ENCODE assay signal across 17 cellular contexts in genomic region chr15:86082619-86083377, GRCh38. TPM values are rescaled to one million over a fixed set of nuclear protein-coding genes. Genes with fewer than 3 reads are reported as not detected.
DNase-seq lines count a peak whose midpoint lies in the region; ATAC-seq and TF ChIP-seq lines count a peak whose summit lies in the region.
"Had no signal": no experiment of that assay in that cellular context is flagged by ENCODE, and none has a peak within 500 bp of the region (broad histone marks: within the 10 kb centered on the region; RNA-seq: fewer than 3 reads in every experiment).

No MANE protein-coding gene starts in this region.

- no peaks in the 10 kb centered on the region for H3K9me3 ChIP-seq in Caco-2
- H3K9me3 ChIP-seq: thoracic aorta had no signal

- no peaks in the 10 kb centered on the region for H3K27me3 ChIP-seq in Caco-2 (replicated peaks; ENCODE audit: control insufficient read depth, insufficient read depth, low read length)
- H3K27me3 ChIP-seq: brain microvascular endothelial cell had no signal

- no peak overlapping the region for H3K4me3 Mint-ChIP-seq in activated CD8-positive, alpha-beta T cell treated with anti-CD3 and anti-CD28 coated beads for 36 hours
- no peak overlapping the region for H3K4me3 Mint-ChIP-seq in activated CD8-positive, alpha-beta T cell treated with anti-CD3 and anti-CD28 coated beads, Interleukin-2, amount 10 ng/mL, durations not matched to agents 7 days and 5 days
- no peak overlapping the region for H3K4me3 Mint-ChIP-seq in Caco-2 (ENCODE audit: unreplicated experiment)
- H3K4me3 Mint-ChIP-seq: activated CD4-positive, alpha-beta memory T cell treated with anti-CD3 and anti-CD28 coated beads for 36 hours; natural killer cell treated with Interleukin-12 subunit alpha and Interleukin-12 subunit beta and Interleukin-15 and Interleukin-18, amount 100 ng/mL, for 72 hours had no signal

- H3K4me1 Mint-ChIP-seq in activated CD8-positive, alpha-beta T cell treated with anti-CD3 and anti-CD28 coated beads for 36 hours (ENCODE audit: low read depth) = peaks cover 17% of the 10 kb centered on the region
- H3K4me1 Mint-ChIP-seq in activated CD8-positive, alpha-beta T cell treated with anti-CD3 and anti-CD28 coated beads, Interleukin-2, amount 10 ng/mL, durations not matched to agents 7 days and 5 days (ENCODE audit: low read depth) = peaks cover 11% of the 10 kb centered on the region
- H3K4me1 Mint-ChIP-seq in Caco-2 (ENCODE audit: low read depth, unreplicated experiment) = no peaks in the 10 kb centered on the region

- POLR2A ChIA-PET in activated CD8-positive, alpha-beta T cell treated with anti-CD3 and anti-CD28 coated beads for 36 hours (lab: Charles Lee) = no interaction called here
- POLR2A ChIA-PET in activated CD8-positive, alpha-beta T cell treated with anti-CD3 and anti-CD28 coated beads, Interleukin-2, amount 10 ng/mL, durations not matched to agents 7 days and 5 days (lab: Charles Lee) = no interaction called here
- POLR2A ChIA-PET in Caco-2 (lab: Charles Lee) = no interaction called here

- no peaks in the 10 kb centered on the region for H3K36me3 Mint-ChIP-seq in activated CD8-positive, alpha-beta T cell treated with anti-CD3 and anti-CD28 coated beads for 36 hours (ENCODE audit: low read depth)
- no peaks in the 10 kb centered on the region for H3K36me3 Mint-ChIP-seq in activated CD8-positive, alpha-beta T cell treated with anti-CD3 and anti-CD28 coated beads, Interleukin-2, amount 10 ng/mL, durations not matched to agents 7 days and 5 days (ENCODE audit: low read depth)
- no peaks in the 10 kb centered on the region for H3K36me3 Mint-ChIP-seq in Caco-2 (ENCODE audit: insufficient read depth, unreplicated experiment)
- H3K36me3 Mint-ChIP-seq: activated CD4-positive, alpha-beta memory T cell treated with anti-CD3 and anti-CD28 coated beads for 36 hours; natural killer cell treated with Interleukin-12 subunit alpha and Interleukin-12 subunit beta and Interleukin-15 and Interleukin-18, amount 100 ng/mL, for 72 hours had no signal

- BruUV-seq in Caco-2 (replicated peaks; lab: Mats Ljungman, UMichigan) = no TSS peak

- no peaks in the 10 kb centered on the region for H3K9me3 Mint-ChIP-seq in activated CD8-positive, alpha-beta T cell treated with anti-CD3 and anti-CD28 coated beads for 36 hours
- H3K9me3 Mint-ChIP-seq in activated CD8-positive, alpha-beta T cell treated with anti-CD3 and anti-CD28 coated beads, Interleukin-2, amount 10 ng/mL, durations not matched to agents 7 days and 5 days (ENCODE audit: insufficient read depth) = no peaks in the 10 kb centered on the region
- no peaks in the 10 kb centered on the region for H3K9me3 Mint-ChIP-seq in Caco-2 (ENCODE audit: unreplicated experiment)
- H3K9me3 Mint-ChIP-seq: activated CD4-positive, alpha-beta memory T cell treated with anti-CD3 and anti-CD28 coated beads for 36 hours; natural killer cell treated with Interleukin-12 subunit alpha and Interleukin-12 subunit beta and Interleukin-15 and Interleukin-18, amount 100 ng/mL, for 72 hours had no signal

- CTCF ChIA-PET in activated CD8-positive, alpha-beta T cell treated with anti-CD3 and anti-CD28 coated beads for 36 hours (lab: Charles Lee) = no interaction called here
- CTCF ChIA-PET in activated CD8-positive, alpha-beta T cell treated with anti-CD3 and anti-CD28 coated beads, Interleukin-2, amount 10 ng/mL, durations not matched to agents 7 days and 5 days (lab: Charles Lee) = no interaction called here
- CTCF ChIA-PET in Caco-2 (lab: Charles Lee) = no interaction called here

- H3K4me3 ChIP-seq in Caco-2 (ENCODE audit: low read depth, low read length) = no peak overlapping the region
- H3K4me3 ChIP-seq: thoracic aorta had no signal

- H3K4me1 ChIP-seq in Caco-2 = no peaks in the 10 kb centered on the region

- H3K36me3 ChIP-seq in Caco-2 (ENCODE audit: control insufficient read depth, insufficient read depth, low read length) = no peaks in the 10 kb centered on the region
- H3K36me3 ChIP-seq: brain microvascular endothelial cell, thoracic aorta had no signal

- no peak for TF ChIP-seq CTCF in activated CD8-positive, alpha-beta T cell treated with anti-CD3 and anti-CD28 coated beads for 36 hours (IDR thresholded peaks at IDR 0.05)
- TF ChIP-seq CTCF in Caco-2 (IDR thresholded peaks at IDR 0.05; ENCODE audit: insufficient read depth in 1 of 2, low read depth in 1 of 2, low read length in 1 of 2, severe bottlenecking in 1 of 2, unreplicated experiment in 1 of 2) = no peak

- no peak for ATAC-seq in activated CD8-positive, alpha-beta T cell treated with anti-CD3 and anti-CD28 coated beads for 36 hours
- no peak for ATAC-seq in activated CD8-positive, alpha-beta T cell treated with anti-CD3 and anti-CD28 coated beads, Interleukin-2, amount 10 ng/mL, durations not matched to agents 7 days and 5 days
- peak; percentile 52 for ATAC-seq in SK-N-SH treated with all-trans-retinoic acid at 6 μM for 48 hours
- ATAC-seq: left ventricle myocardium superior had no signal

- DNase-seq in activated CD8-positive, alpha-beta T cell treated with anti-CD3 and anti-CD28 coated beads for 36 hours = peak; percentile 29
- DNase-seq in activated CD8-positive, alpha-beta T cell treated with anti-CD3 and anti-CD28 coated beads, Interleukin-2, amount 10 ng/mL, durations not matched to agents 7 days and 5 days = no peak
- DNase-seq in globus pallidus (ENCODE audit: low spot score) (peak; percentile 38), dedifferentiated amniotic fluid mesenchymal stem cell (ENCODE audit: extremely low spot score) (no peak), Caco-2 (no peak)
- peak; percentile 26 for DNase-seq in stimulated activated CD8-positive, alpha-beta memory T cell treated with anti-CD3 and anti-CD28 coated beads, Interleukin-4, amount 100 ng/mL, for 48 hours
- DNase-seq in stimulated activated naive CD4-positive, alpha-beta T cell treated with Interleukin-2 at 50 U/mL for 16 hours (lab: John Stamatoyannopoulos, UW) = no peak
- DNase-seq: ACHN; activated CD4-positive, alpha-beta memory T cell treated with anti-CD3 and anti-CD28 coated beads for 36 hours; brain microvascular endothelial cell; left ventricle myocardium superior; MM.1S had no signal

- no peak overlapping the region for H3K27ac Mint-ChIP-seq in activated CD8-positive, alpha-beta T cell treated with anti-CD3 and anti-CD28 coated beads for 36 hours
- H3K27ac Mint-ChIP-seq in activated CD8-positive, alpha-beta T cell treated with anti-CD3 and anti-CD28 coated beads, Interleukin-2, amount 10 ng/mL, durations not matched to agents 7 days and 5 days = no peak overlapping the region
- no peak overlapping the region for H3K27ac Mint-ChIP-seq in Caco-2 (ENCODE audit: unreplicated experiment)
- H3K27ac Mint-ChIP-seq: activated CD4-positive, alpha-beta memory T cell treated with anti-CD3 and anti-CD28 coated beads for 36 hours; natural killer cell treated with Interleukin-12 subunit alpha and Interleukin-12 subunit beta and Interleukin-15 and Interleukin-18, amount 100 ng/mL, for 72 hours had no signal

- peaks cover 3% of the 10 kb centered on the region for H3K27me3 Mint-ChIP-seq in activated CD8-positive, alpha-beta T cell treated with anti-CD3 and anti-CD28 coated beads for 36 hours
- H3K27me3 Mint-ChIP-seq in activated CD8-positive, alpha-beta T cell treated with anti-CD3 and anti-CD28 coated beads, Interleukin-2, amount 10 ng/mL, durations not matched to agents 7 days and 5 days (ENCODE audit: low read depth) = peaks cover 11% of the 10 kb centered on the region
- peaks cover 23% of the 10 kb centered on the region for H3K27me3 Mint-ChIP-seq in Caco-2 (ENCODE audit: insufficient read depth, unreplicated experiment)
- H3K27me3 Mint-ChIP-seq: activated CD4-positive, alpha-beta memory T cell treated with anti-CD3 and anti-CD28 coated beads for 36 hours had no signal

- intact Hi-C loops in activated CD8-positive, alpha-beta T cell treated with anti-CD3 and anti-CD28 coated beads for 36 hours (cut with micrococcal nuclease) = no loop called here
- intact Hi-C loops in Caco-2 (cut with micrococcal nuclease; ENCODE audit: unreplicated experiment) = no loop called here

TF ChIP-seq in SK-N-SH treated with all-trans-retinoic acid at 6 μM for 48 hours, 23 proteins besides CTCF, POLR2A, EP300 and RAD21:
- TF ChIP-seq ISL1 (CRISPR knock-in tag; IDR thresholded peaks at IDR 0.05) (peak; percentile 31; the same call in 1 of the 2 replicates), TCF4 (CRISPR knock-in tag; IDR thresholded peaks at IDR 0.05; ENCODE audit: borderline replicate concordance) (no peak), GLIS3 (CRISPR knock-in tag; IDR thresholded peaks at IDR 0.05) (no peak)

RNA-seq across cellular contexts. Expression of gene AGBL1, which starts 3.1 kb away (rescaled TPM):
- not detected for total RNA-seq in activated CD8-positive, alpha-beta T cell treated with anti-CD3 and anti-CD28 coated beads for 36 hours
- total RNA-seq in activated CD8-positive, alpha-beta T cell treated with anti-CD3 and anti-CD28 coated beads, Interleukin-2, amount 10 ng/mL, durations not matched to agents 7 days and 5 days = not detected
- total RNA-seq in Caco-2 (2022) = not detected in 2 replicates
- total RNA-seq: HT-29; left ventricle myocardium superior; natural killer cell treated with Interleukin-12 subunit alpha and Interleukin-12 subunit beta and Interleukin-15 and Interleukin-18, amount 100 ng/mL, for 72 hours; renal cortical epithelial cell; thoracic aorta had no signal

Comparison
In these comparisons a context has a peak if more than half of its experiments do, and no peak if none do; other contexts are left out.
1. DNase-seq: peak in activated CD8-positive, alpha-beta T cell treated with anti-CD3 and anti-CD28 coated beads for 36 hours (single experiment), globus pallidus (single experiment) and stimulated activated CD8-positive, alpha-beta memory T cell treated with anti-CD3 and anti-CD28 coated beads, Interleukin-4, amount 100 ng/mL, for 48 hours (single experiment); none in activated CD8-positive, alpha-beta T cell treated with anti-CD3 and anti-CD28 coated beads, Interleukin-2, amount 10 ng/mL, durations not matched to agents 7 days and 5 days (single experiment), stimulated activated naive CD4-positive, alpha-beta T cell treated with Interleukin-2 at 50 U/mL for 16 hours (single experiment), dedifferentiated amniotic fluid mesenchymal stem cell (single experiment) and Caco-2 (0 of 2).